ENCODE assay signal across 1 cellular context in genomic region chr21:14550200-14550599, GRCh38.
TF ChIP-seq lines count a peak whose summit lies in the region.

No MANE protein-coding gene starts in this region.

TF ChIP-seq in GM23338, 12 proteins besides CTCF, POLR2A, EP300 and RAD21 (continued from another document):
- TF ChIP-seq ZNF462 (CRISPR knock-in tag; IDR thresholded peaks at IDR 0.05) (no peak), NANOG (IDR thresholded peaks at IDR 0.05; ENCODE audit: borderline replicate concordance) (no peak), ZNF114 (CRISPR knock-in tag; IDR thresholded peaks at IDR 0.05) (no peak), JUNB (IDR thresholded peaks at IDR 0.05; ENCODE audit: unreplicated experiment) (no peak), EZH2 (IDR thresholded peaks at IDR 0.05; ENCODE audit: low read depth, unreplicated experiment) (no peak), EZH2phosphoT487 (IDR thresholded peaks at IDR 0.05; ENCODE audit: unreplicated experiment) (no peak), ZNF331 (CRISPR knock-in tag; IDR thresholded peaks at IDR 0.05; ENCODE audit: low read depth) (no peak)
